In the genomic region with DNA sequence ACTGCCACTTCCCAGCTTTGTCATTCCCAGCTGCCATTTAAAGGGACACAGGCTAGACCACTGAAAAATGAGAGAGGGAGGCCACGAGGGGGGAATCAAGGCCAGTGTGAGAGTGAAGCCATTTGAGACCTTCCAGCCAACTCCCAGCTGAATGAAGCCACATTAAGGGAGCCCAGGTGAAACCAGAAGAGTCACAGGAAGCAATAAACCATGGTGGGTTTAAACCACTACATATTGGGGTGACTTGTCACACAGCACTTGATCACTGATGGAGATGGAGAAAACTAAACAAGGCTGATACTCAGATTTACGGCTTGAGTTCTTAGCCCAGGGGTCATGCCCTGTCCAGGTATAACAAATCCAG, we compare ENCODE assay signal across 19 cellular contexts. TPM values are rescaled to one million over a fixed set of nuclear protein-coding genes. Genes with fewer than 3 reads are reported as not detected.
DNase-seq lines count a peak whose midpoint lies in the region; ATAC-seq, FAIRE-seq and TF ChIP-seq lines count a peak whose summit lies in the region.
"Had no signal": no experiment of that assay in that cellular context is flagged by ENCODE, and none has a peak within 500 bp of the region (broad histone marks: within the 10 kb centered on the region; RNA-seq: fewer than 3 reads in every experiment).

No MANE protein-coding gene starts in this region.

- H3K4me3 ChIP-seq in coronary artery (no peak overlapping the region), stomach (no peak overlapping the region)

- no peak overlapping the region for H3K27ac Mint-ChIP-seq in activated CD4-positive, alpha-beta memory T cell treated with anti-CD3 and anti-CD28 coated beads, Interleukin-2, amount 10 ng/mL, durations not matched to agents 7 days and 5 days
- H3K27ac Mint-ChIP-seq: CD4-positive, alpha-beta T cell had no signal

- H3K36me3 ChIP-seq in stomach: no peaks in the 10 kb centered on the region

- FAIRE-seq in RCC 7860 (lab: Jason Lieb, UNC): no peak
- FAIRE-seq: A204.1, H1 had no signal

- WGBS in stomach, 5 donors: 76 to 89% (median 83%) methylated on average over 2 of the region's 2 CpGs

- peaks cover 70% of the 10 kb centered on the region for H3K4me1 Mint-ChIP-seq in activated CD4-positive, alpha-beta memory T cell treated with anti-CD3 and anti-CD28 coated beads, Interleukin-2, amount 10 ng/mL, durations not matched to agents 7 days and 5 days

- no peak overlapping the region for H3K4me3 Mint-ChIP-seq in activated CD4-positive, alpha-beta memory T cell treated with anti-CD3 and anti-CD28 coated beads, Interleukin-2, amount 10 ng/mL, durations not matched to agents 7 days and 5 days
- H3K4me3 Mint-ChIP-seq: CD4-positive, alpha-beta T cell had no signal

- POLR2A ChIA-PET in activated CD4-positive, alpha-beta memory T cell treated with anti-CD3 and anti-CD28 coated beads, Interleukin-2, amount 10 ng/mL, durations not matched to agents 7 days and 5 days (lab: Charles Lee): interaction anchor here (0.6 to 1.7 kb wide), 3 partner anchors 16 to 138 kb away, joined by 3 to 6 read pairs (median 4); a partner anchor contains a TSS

- peak overlapping the region; percentile 79 to 93 for H3K27ac ChIP-seq in coronary artery
- no peak overlapping the region for H3K27ac ChIP-seq in stomach
- H3K27ac ChIP-seq: HL-60 had no signal

- H3K4me1 ChIP-seq in stomach: peaks cover 18 to 57% (median 43%) of the 10 kb centered on the region in 4 donors

- intact Hi-C loops in stomach (cut with DNase I; ENCODE audit: low total_unique reads): no loop called here

- H3K27me3 ChIP-seq in stomach: no peaks in the 10 kb centered on the region

- no peak for ATAC-seq in HG02763 (IDR thresholded peaks at IDR 0.05; ENCODE audit: unreplicated experiment)
- ATAC-seq: Right ventricle myocardium inferior had no signal

- no peaks in the 10 kb centered on the region for H3K9me3 ChIP-seq in stomach

- DNase-seq in activated CD8-positive, alpha-beta memory T cell treated with anti-CD3 and anti-CD28 coated beads, Interleukin-2, amount 50 U/mL, for 48 hours: peak; percentile 44
- DNase-seq in activated CD8-positive, alpha-beta memory T cell treated with anti-CD3 and anti-CD28 coated beads, Interleukin-2, amount 50 U/mL, for 4 hours: no peak
- peak; percentile 3 for DNase-seq in RCC 7860 (ENCODE audit: low spot score)
- no peak for DNase-seq in coronary artery (ENCODE audit: low spot score)
- peak; percentile 2 for DNase-seq in stomach
- DNase-seq in activated CD4-positive, alpha-beta memory T cell treated with anti-CD3 and anti-CD28 coated beads, Interleukin-2, amount 10 ng/mL, durations not matched to agents 7 days and 5 days: no peak
- no peak for DNase-seq in NCI-H524 treated with DMSO at 0.1 percent for 48 hours (lab: John Stamatoyannopoulos, UW)
- DNase-seq: CD4-positive, alpha-beta T cell; KG1; NCI-H1092; NCI-H1694; NCI-H446; NCI-H748 treated with DMSO at 0.1 percent for 48 hours had no signal

- TF ChIP-seq POLR2A in stomach (IDR thresholded peaks at IDR 0.05): no peak

- no peaks in the 10 kb centered on the region for H3K9me3 Mint-ChIP-seq in activated CD4-positive, alpha-beta memory T cell treated with anti-CD3 and anti-CD28 coated beads, Interleukin-2, amount 10 ng/mL, durations not matched to agents 7 days and 5 days
- H3K9me3 Mint-ChIP-seq: CD4-positive, alpha-beta T cell had no signal

- no peak for TF ChIP-seq CTCF in coronary artery (IDR thresholded peaks at IDR 0.05)
- no peak for TF ChIP-seq CTCF in stomach (IDR thresholded peaks at IDR 0.05)

- no peak for TF ChIP-seq EP300 in stomach (IDR thresholded peaks at IDR 0.05)

- CTCF ChIA-PET in activated CD4-positive, alpha-beta memory T cell treated with anti-CD3 and anti-CD28 coated beads, Interleukin-2, amount 10 ng/mL, durations not matched to agents 7 days and 5 days (lab: Charles Lee): interaction anchor here (1.4 to 5.7 kb wide), 3 partner anchors 136 to 226 kb away, joined by 3 to 39 read pairs (median 5); a partner anchor contains a TSS

- H3K36me3 Mint-ChIP-seq in activated CD4-positive, alpha-beta memory T cell treated with anti-CD3 and anti-CD28 coated beads, Interleukin-2, amount 10 ng/mL, durations not matched to agents 7 days and 5 days (ENCODE audit: low read depth): peaks cover 5% of the 10 kb centered on the region

- no peaks in the 10 kb centered on the region for H3K27me3 Mint-ChIP-seq in activated CD4-positive, alpha-beta memory T cell treated with anti-CD3 and anti-CD28 coated beads, Interleukin-2, amount 10 ng/mL, durations not matched to agents 7 days and 5 days
- H3K27me3 Mint-ChIP-seq: CD4-positive, alpha-beta T cell had no signal

RNA-seq across cellular contexts. Expression of a gene that starts 2.8 kb away (rescaled TPM):
- total RNA-seq in stomach: 100 to 1,000 TPM in 1 of 5 donors, 10 to 100 TPM in 3, 1 to 10 TPM in 1; 2.2 to 239 (median 22.8) TPM
- polyA plus RNA-seq in stomach: 10 to 100 TPM; 37.0 to 46.6 (median 41.1) TPM
- total RNA-seq in activated CD4-positive, alpha-beta memory T cell treated with anti-CD3 and anti-CD28 coated beads, Interleukin-2, amount 10 ng/mL, durations not matched to agents 7 days and 5 days: 10 to 100 TPM; 29.4 to 31.5 TPM

RNA-seq across cellular contexts. Expression of a gene that starts 46.1 kb away (rescaled TPM):
- total RNA-seq in stomach: 10 to 100 TPM in 1 of 5 donors, 1 to 10 TPM in 2, under 1 TPM in 1, not detected in 1; 0.45 to 22.8 (median 1.6) TPM
- under 1 TPM in 2 of 3 donors, not detected in 1; 0.28 to 0.62 TPM for polyA plus RNA-seq in stomach
- not detected for total RNA-seq in activated CD4-positive, alpha-beta memory T cell treated with anti-CD3 and anti-CD28 coated beads, Interleukin-2, amount 10 ng/mL, durations not matched to agents 7 days and 5 days
- total RNA-seq: CD4-positive, alpha-beta T cell; H1; MCF 10A; Right ventricle myocardium inferior had no signal

Comparison
In these comparisons a context has a peak if more than half of its experiments do, and no peak if none do; other contexts are left out.
1. DNase-seq: peak in activated CD8-positive, alpha-beta memory T cell treated with anti-CD3 and anti-CD28 coated beads, Interleukin-2, amount 50 U/mL, for 48 hours (single experiment), RCC 7860 (single experiment) and stomach (single experiment); none in activated CD8-positive, alpha-beta memory T cell treated with anti-CD3 and anti-CD28 coated beads, Interleukin-2, amount 50 U/mL, for 4 hours (single experiment), coronary artery (single experiment), activated CD4-positive, alpha-beta memory T cell treated with anti-CD3 and anti-CD28 coated beads, Interleukin-2, amount 10 ng/mL, durations not matched to agents 7 days and 5 days (single experiment) and NCI-H524 treated with DMSO at 0.1 percent for 48 hours (single experiment).
2. H3K27ac ChIP-seq: peak in coronary artery (2 of 2); none in stomach (0 of 5).